In genomic region chr3:65153850-65154512, GRCh38 we compare ENCODE assay signal across 17 cellular contexts.
"Had no signal": no experiment of that assay in that cellular context is flagged by ENCODE, and none has a peak within 500 bp of the region (broad histone marks: within the 10 kb centered on the region; RNA-seq: fewer than 3 reads in every experiment).

No MANE protein-coding gene starts in this region.

- H3K9ac ChIP-seq: parathyroid adenoma had no signal

- H3K27me3 Mint-ChIP-seq: activated naive CD8-positive, alpha-beta T cell; activated T-cell treated with anti-CD3 and anti-CD28 coated beads, Interleukin-2, amount 50 U/mL, for 24 hours; stimulated activated naive CD8-positive, alpha-beta T cell treated with anti-CD3 and anti-CD28 coated beads, Interleukin-15, amount 100 ng/mL, for 72 hours had no signal

- H3K9me3 ChIP-seq: gastrocnemius medialis, heart right ventricle, testis, upper lobe of right lung had no signal

- DNase-seq: activated CD4-positive, alpha-beta T cell treated with anti-CD3 and anti-CD28 coated beads, Interleukin-2, amount 50 U/mL, for 4 hours; activated CD4-positive, CD25-positive, alpha-beta regulatory T cell treated with anti-CD3 and anti-CD28 coated beads, Interleukin-2, amount 50 U/mL, for 72 hours; activated effector memory CD4-positive, alpha-beta T cell treated with Interleukin-2 at 50 U/mL for 16 hours; activated T-cell treated with anti-CD3 and anti-CD28 coated beads, Interleukin-2, amount 50 U/mL, for 24 hours; brain microvascular endothelial cell; gastrocnemius medialis; heart right ventricle; left ventricle myocardium superior; mesenchymal stem cell; stimulated activated CD4-positive, alpha-beta T cell treated with anti-CD3 and anti-CD28 coated beads, Interleukin-4, amount 100 ng/mL, for 4 hours; stimulated activated naive CD8-positive, alpha-beta T cell treated with anti-CD3 and anti-CD28 coated beads, Interleukin-15, amount 100 ng/mL, for 72 hours; T-helper 2 cell; testis; upper lobe of right lung had no signal

- H3K4me1 Mint-ChIP-seq: stimulated activated naive CD8-positive, alpha-beta T cell treated with anti-CD3 and anti-CD28 coated beads, Interleukin-15, amount 100 ng/mL, for 72 hours had no signal

- H3K27ac ChIP-seq: brain microvascular endothelial cell, gastrocnemius medialis, heart right ventricle, parathyroid adenoma, testis, upper lobe of right lung had no signal

- H2AFZ ChIP-seq: parathyroid adenoma had no signal

- H3K36me3 ChIP-seq: brain microvascular endothelial cell, gastrocnemius medialis, heart right ventricle, upper lobe of right lung had no signal

- H3K79me2 ChIP-seq: parathyroid adenoma had no signal

- H3K4me1 ChIP-seq: gastrocnemius medialis, heart right ventricle, parathyroid adenoma, testis, upper lobe of right lung had no signal

- H3K36me3 Mint-ChIP-seq: activated naive CD8-positive, alpha-beta T cell had no signal

- H3K4me3 Mint-ChIP-seq: activated naive CD8-positive, alpha-beta T cell; activated T-cell treated with anti-CD3 and anti-CD28 coated beads, Interleukin-2, amount 50 U/mL, for 24 hours; neural crest cell; stimulated activated naive CD8-positive, alpha-beta T cell treated with anti-CD3 and anti-CD28 coated beads, Interleukin-15, amount 100 ng/mL, for 72 hours had no signal

- H3K27me3 ChIP-seq: brain microvascular endothelial cell, gastrocnemius medialis, heart right ventricle, testis, upper lobe of right lung had no signal

- H3K4me3 ChIP-seq: gastrocnemius medialis, heart right ventricle, testis, upper lobe of right lung had no signal

- H3K27ac Mint-ChIP-seq: activated naive CD8-positive, alpha-beta T cell; activated T-cell treated with anti-CD3 and anti-CD28 coated beads, Interleukin-2, amount 50 U/mL, for 24 hours; stimulated activated naive CD8-positive, alpha-beta T cell treated with anti-CD3 and anti-CD28 coated beads, Interleukin-15, amount 100 ng/mL, for 72 hours had no signal
